23 cellular contexts compared by ENCODE assay signal in genomic region chr1:100430368-100430767, GRCh38.
DNase-seq lines count a peak whose midpoint lies in the region; ATAC-seq, FAIRE-seq and TF ChIP-seq lines count a peak whose summit lies in the region.
"Had no signal": no experiment of that assay in that cellular context is flagged by ENCODE, and none has a peak within 500 bp of the region (broad histone marks: within the 10 kb centered on the region; RNA-seq: fewer than 3 reads in every experiment).

No MANE protein-coding gene starts in this region.

- H3K27me3 Mint-ChIP-seq in T-helper 2 cell treated with Interferon-gamma antibody and Interleukin-4, amounts not matched to agents 5 μg/mL and 100 μg/mL, for 36 hours (ENCODE audit: low read depth), result no peaks in the 10 kb centered on the region
- H3K27me3 Mint-ChIP-seq: stimulated activated naive B cell treated with anti-CD40 and anti-IgM and Interleukin-4, amounts not matched to agents 10 μg/mL and 1 μg/mL and 100 μg/mL, for 72 hours had no signal

- no peak for ATAC-seq in GM18870 (IDR thresholded peaks at IDR 0.05; ENCODE audit: unreplicated experiment)
- no peak for ATAC-seq in GM21447 (IDR thresholded peaks at IDR 0.05; ENCODE audit: unreplicated experiment)
- ATAC-seq: GM12878; K562; psoas muscle; stimulated activated naive B cell treated with anti-CD40 and anti-IgM and Interleukin-4, amounts not matched to agents 10 μg/mL and 1 μg/mL and 100 μg/mL, for 72 hours had no signal

- H3K4me3 Mint-ChIP-seq in T-helper 2 cell treated with Interferon-gamma antibody and Interleukin-4, amounts not matched to agents 5 μg/mL and 100 μg/mL, for 36 hours, result no peak overlapping the region
- H3K4me3 Mint-ChIP-seq: stimulated activated naive B cell treated with anti-CD40 and anti-IgM and Interleukin-4, amounts not matched to agents 10 μg/mL and 1 μg/mL and 100 μg/mL, for 72 hours had no signal

- H3K27ac Mint-ChIP-seq in T-helper 2 cell treated with Interferon-gamma antibody and Interleukin-4, amounts not matched to agents 5 μg/mL and 100 μg/mL, for 36 hours, result no peak overlapping the region
- H3K27ac Mint-ChIP-seq: stimulated activated naive B cell treated with anti-CD40 and anti-IgM and Interleukin-4, amounts not matched to agents 10 μg/mL and 1 μg/mL and 100 μg/mL, for 72 hours had no signal

- intact Hi-C loops in left ventricle myocardium inferior (cut with micrococcal nuclease), result no loop called here

- H3K9me3 ChIP-seq in left ventricle myocardium inferior (replicated peaks) (no peaks in the 10 kb centered on the region), right atrium auricular region (no peaks in the 10 kb centered on the region)
- H3K9me3 ChIP-seq: psoas muscle, thoracic aorta had no signal

- peak overlapping the region; percentile 26 for H3K27ac ChIP-seq in left ventricle myocardium inferior (replicated peaks)
- no peak overlapping the region for H3K27ac ChIP-seq in right atrium auricular region
- H3K27ac ChIP-seq: GM23248, psoas muscle, skin epidermis, thoracic aorta had no signal

- H3K27me3 ChIP-seq in left ventricle myocardium inferior (ENCODE audit: low read depth) (no peaks in the 10 kb centered on the region), right atrium auricular region (no peaks in the 10 kb centered on the region), H7 (ENCODE audit: control insufficient read depth, insufficient read depth, low read length) (no peaks in the 10 kb centered on the region)

- peaks cover 4% of the 10 kb centered on the region for H3K9me3 Mint-ChIP-seq in T-helper 2 cell treated with Interferon-gamma antibody and Interleukin-4, amounts not matched to agents 5 μg/mL and 100 μg/mL, for 36 hours
- H3K9me3 Mint-ChIP-seq: stimulated activated naive B cell treated with anti-CD40 and anti-IgM and Interleukin-4, amounts not matched to agents 10 μg/mL and 1 μg/mL and 100 μg/mL, for 72 hours had no signal

- H3K4me3 ChIP-seq in left ventricle myocardium inferior (no peak overlapping the region), right atrium auricular region (no peak overlapping the region), H7 (ENCODE audit: insufficient read depth, low read depth, low read length) (no peak overlapping the region)
- H3K4me3 ChIP-seq: GM12878, GM23248, K562, psoas muscle, skin epidermis, thoracic aorta had no signal

- H3K36me3 ChIP-seq in left ventricle myocardium inferior, result peaks cover 3% of the 10 kb centered on the region
- H3K36me3 ChIP-seq in right atrium auricular region, result peaks cover 1% of the 10 kb centered on the region
- no peaks in the 10 kb centered on the region for H3K36me3 ChIP-seq in H7 (replicated peaks; ENCODE audit: control insufficient read depth, insufficient read depth, low read length)
- H3K36me3 ChIP-seq: thoracic aorta had no signal

- DNase-seq in left ventricle myocardium inferior (no peak), right atrium auricular region (ENCODE audit: low spot score) (no peak), NCI-H510A (lab: John Stamatoyannopoulos, UW) (peak; percentile 29), H7 (no peak)
- no peak for DNase-seq in T-helper 2 cell treated with Interferon-gamma antibody and Interleukin-4, amounts not matched to agents 5 μg/mL and 100 μg/mL, for 36 hours (ENCODE audit: low spot score)
- DNase-seq: activated naive CD4-positive, alpha-beta T cell treated with anti-CD3 and anti-CD28 coated beads, Interleukin-2, amount 50 U/mL, for 16 hours; activated T-cell treated with anti-CD3 and anti-CD28 coated beads for 4 hours; anterior cingulate cortex; GM23248; NCI-H2029 treated with DMSO at 0.1 percent for 48 hours; NCI-H774; OCI-M1; psoas muscle; SHP77 treated with DMSO at 0.1 percent for 48 hours; stimulated activated CD4-positive, alpha-beta T cell treated with anti-CD3 and anti-CD28 coated beads, Interleukin-2, amount 100 ng/mL, for 24 hours; stimulated activated naive B cell treated with anti-CD40 and anti-IgM and Interleukin-4, amounts not matched to agents 10 μg/mL and 1 μg/mL and 100 μg/mL, for 72 hours had no signal

- no peaks in the 10 kb centered on the region for H3K4me1 ChIP-seq in left ventricle myocardium inferior
- no peaks in the 10 kb centered on the region for H3K4me1 ChIP-seq in right atrium auricular region
- H3K4me1 ChIP-seq: psoas muscle had no signal

- peaks cover 53% of the 10 kb centered on the region for H3K36me3 Mint-ChIP-seq in T-helper 2 cell treated with Interferon-gamma antibody and Interleukin-4, amounts not matched to agents 5 μg/mL and 100 μg/mL, for 36 hours (ENCODE audit: low read depth)

- FAIRE-seq in endometrium (lab: Jason Lieb, UNC), result peak; percentile 72
- FAIRE-seq: GM12878, K562 had no signal

- TF ChIP-seq CTCF in left ventricle myocardium inferior (IDR thresholded peaks at IDR 0.05; ENCODE audit: borderline replicate concordance), result no peak
- TF ChIP-seq CTCF in right atrium auricular region (IDR thresholded peaks at IDR 0.05), result no peak

- H3K4me1 Mint-ChIP-seq in T-helper 2 cell treated with Interferon-gamma antibody and Interleukin-4, amounts not matched to agents 5 μg/mL and 100 μg/mL, for 36 hours (ENCODE audit: low read depth), result peaks cover 29% of the 10 kb centered on the region
